ENCODE assay signal across 21 cellular contexts in genomic region chr5:138694146-138694545, GRCh38. TPM values are rescaled to one million over a fixed set of nuclear protein-coding genes. Genes with fewer than 3 reads are reported as not detected.
DNase-seq lines count a peak whose midpoint lies in the region; ATAC-seq, FAIRE-seq and TF ChIP-seq lines count a peak whose summit lies in the region.
"Had no signal": no experiment of that assay in that cellular context is flagged by ENCODE, and none has a peak within 500 bp of the region (broad histone marks: within the 10 kb centered on the region; RNA-seq: fewer than 3 reads in every experiment).

No MANE protein-coding gene starts in this region.

- H3K4me3 ChIP-seq in bronchial epithelial cell (ENCODE audit: low read depth, low read length) (no peak overlapping the region), trophoblast cell (ENCODE audit: low read depth, low read length) (no peak overlapping the region)
- H3K4me3 ChIP-seq: BLaER1 treated with 17β-estradiol and CSF1 and Interleukin-3, amounts not matched to agents 10 nM and 100 nM; GM23338 had no signal

- no peaks in the 10 kb centered on the region for H3K36me3 ChIP-seq in bronchial epithelial cell (ENCODE audit: control insufficient read depth, insufficient read depth, low read length)
- no peaks in the 10 kb centered on the region for H3K36me3 ChIP-seq in trophoblast cell (ENCODE audit: control insufficient read depth in 1 of 2, insufficient read depth in 2 of 2, low read length in 2 of 2)
- H3K36me3 ChIP-seq: BLaER1 treated with 17β-estradiol and CSF1 and Interleukin-3, amounts not matched to agents 10 nM and 100 nM had no signal

- no peak for FAIRE-seq in bronchial epithelial cell (lab: Jason Lieb, UNC)
- FAIRE-seq: G401.6, GM12891, H54, HTR-8/SVneo had no signal

- no peak overlapping the region for H2AFZ ChIP-seq in trophoblast cell (ENCODE audit: insufficient read depth, low read length, poor library complexity)
- H2AFZ ChIP-seq: GM23338 had no signal

- WGBS in trophoblast cell (ENCODE audit: extremely low coverage, insufficient coverage, insufficient read length): no CpG with 5 or more reads among the region's 3 CpGs

- peaks cover 2% of the 10 kb centered on the region for H3K9me3 ChIP-seq in trophoblast cell (ENCODE audit: insufficient read depth, low read depth, low read length)
- H3K9me3 ChIP-seq: BLaER1 treated with 17β-estradiol and CSF1 and Interleukin-3, amounts not matched to agents 10 nM and 100 nM had no signal

- no peak overlapping the region for H3K18ac ChIP-seq in trophoblast cell (ENCODE audit: low read length)

- peak overlapping the region; percentile 83 for H3K27ac ChIP-seq in trophoblast cell (ENCODE audit: low read depth, low read length)
- H3K27ac ChIP-seq: BLaER1 treated with 17β-estradiol and CSF1 and Interleukin-3, amounts not matched to agents 10 nM and 100 nM had no signal

- peak overlapping the region; percentile 77 for H2BK5ac ChIP-seq in trophoblast cell (ENCODE audit: low read depth, low read length, poor library complexity)

- H2AK5ac ChIP-seq in trophoblast cell (ENCODE audit: low read length): no peak overlapping the region

- peak overlapping the region; percentile 84 for H4K91ac ChIP-seq in trophoblast cell (ENCODE audit: low read depth, low read length)

- H3K4me2 ChIP-seq in trophoblast cell (ENCODE audit: low read length): peak overlapping the region; percentile 13
- H3K4me2 ChIP-seq: BLaER1 treated with 17β-estradiol and CSF1 and Interleukin-3, amounts not matched to agents 10 nM and 100 nM; GM23338 had no signal

- no peak overlapping the region for H3K9ac ChIP-seq in trophoblast cell (ENCODE audit: low read length)
- H3K9ac ChIP-seq: BLaER1 treated with 17β-estradiol and CSF1 and Interleukin-3, amounts not matched to agents 10 nM and 100 nM had no signal

- no peak overlapping the region for H3K4ac ChIP-seq in trophoblast cell (ENCODE audit: low read depth, low read length)

- TF ChIP-seq CTCF in bronchial epithelial cell (IDR thresholded peaks at IDR 0.05; ENCODE audit: insufficient read depth, low read length, severe bottlenecking): no peak

- no peak overlapping the region for H3K23ac ChIP-seq in trophoblast cell (ENCODE audit: low read length)

- H3K79me2 ChIP-seq in trophoblast cell (ENCODE audit: control insufficient read depth, insufficient read depth, low read length, poor library complexity): no peaks in the 10 kb centered on the region

- no peak overlapping the region for H2BK12ac ChIP-seq in trophoblast cell (ENCODE audit: low read length)

- DNase-seq in ELF-1 (ENCODE audit: low read depth, low spot score): peak; percentile 73
- peak; percentile 37 for DNase-seq in bronchial epithelial cell (ENCODE audit: low read depth)
- DNase-seq in islet precursor cell: peak; percentile 75
- peak; percentile 80 to 82 for DNase-seq in trophoblast cell
- no peak for DNase-seq in ureter (ENCODE audit: low spot score)
- DNase-seq in NOMO-1 (lab: John Stamatoyannopoulos, UW; ENCODE audit: unreplicated experiment in 2 of 2): no peak
- DNase-seq: CD8-positive, alpha-beta T cell; DMS 273 treated with DMSO at 0.1 percent for 48 hours; DMS53; DND-41; EL; HCEC 1CT; IMR-90 had no signal

- peak overlapping the region; percentile 50 for H3K14ac ChIP-seq in trophoblast cell (ENCODE audit: low read length)

- H3K79me1 ChIP-seq in trophoblast cell (ENCODE audit: low read length): peaks cover 10% of the 10 kb centered on the region

- ATAC-seq in GM21786 (IDR thresholded peaks at IDR 0.05; ENCODE audit: unreplicated experiment) (no peak), GM18868 (IDR thresholded peaks at IDR 0.05; ENCODE audit: unreplicated experiment) (no peak)
- ATAC-seq: CD8-positive, alpha-beta T cell; GM23338 had no signal

- H2BK120ac ChIP-seq in trophoblast cell (ENCODE audit: insufficient read depth, low read length, poor library complexity): peak overlapping the region; percentile 82

- H3K27me3 ChIP-seq in bronchial epithelial cell (ENCODE audit: control insufficient read depth, insufficient read depth, low read length) (no peaks in the 10 kb centered on the region), trophoblast cell (ENCODE audit: insufficient read depth, low read length) (no peaks in the 10 kb centered on the region)
- H3K27me3 ChIP-seq: BLaER1 treated with 17β-estradiol and CSF1 and Interleukin-3, amounts not matched to agents 10 nM and 100 nM had no signal

- peak overlapping the region; percentile 17 for H4K8ac ChIP-seq in trophoblast cell (ENCODE audit: low read depth, low read length)

- H3K4me1 ChIP-seq in trophoblast cell (ENCODE audit: control insufficient read depth in 1 of 2, insufficient read depth in 2 of 2, low read length in 2 of 2): peaks cover 11 to 27% of the 10 kb centered on the region in 2 experiments

- no peak overlapping the region for H4K12ac ChIP-seq in trophoblast cell (ENCODE audit: low read depth, low read length)

RNA-seq across cellular contexts. Expression of gene CTNNA1, which starts 59.1 kb away (rescaled TPM):
- 495 and 774 TPM in 2 replicates for total RNA-seq in bronchial epithelial cell
- 203 and 211 TPM in 2 replicates for polyA plus RNA-seq in trophoblast cell (2013)
- total RNA-seq in ureter: 379 TPM

Comparison
In these comparisons a context has a peak if more than half of its experiments do, and no peak if none do; other contexts are left out.
1. DNase-seq: peak in ELF-1 (single experiment), bronchial epithelial cell (single experiment), islet precursor cell (single experiment) and trophoblast cell (2 of 2); none in ureter (single experiment) and NOMO-1 (0 of 2).